Comparison of ENCODE assay signal across 9 cellular contexts in the genomic region with DNA sequence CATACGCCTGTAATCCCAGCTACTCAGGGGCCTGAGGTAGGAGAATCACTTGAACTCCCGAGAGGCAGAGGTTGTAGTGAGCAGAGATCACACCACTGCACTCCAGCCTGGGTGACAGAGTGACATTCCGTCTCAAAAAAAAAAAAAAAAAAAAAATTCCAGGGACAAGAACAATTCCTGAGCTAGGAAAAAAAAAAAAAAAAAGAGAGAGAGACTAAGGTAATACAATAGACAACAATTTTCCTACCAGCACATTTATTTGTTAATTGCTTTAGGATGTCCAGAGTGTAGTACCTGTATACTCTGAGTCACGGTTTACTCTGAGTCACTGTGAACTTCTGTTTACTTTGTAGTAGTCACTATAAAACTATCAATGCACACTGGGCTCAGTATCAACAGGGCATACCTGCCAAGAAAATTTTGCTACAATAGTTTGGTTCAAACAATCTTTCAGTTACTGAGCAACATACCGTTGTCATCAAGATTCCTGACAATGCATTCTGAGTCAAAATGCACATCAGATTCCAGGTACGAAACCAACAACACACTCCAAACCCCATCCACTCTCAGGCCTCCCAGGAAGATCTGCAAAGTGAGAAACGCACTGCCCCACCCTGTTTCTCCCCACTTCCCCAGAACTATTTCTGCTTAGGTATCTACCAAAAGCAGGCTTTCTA. TPM values are rescaled to one million over a fixed set of nuclear protein-coding genes. Genes with fewer than 3 reads are reported as not detected.
DNase-seq lines count a peak whose midpoint lies in the region; ATAC-seq and TF ChIP-seq lines count a peak whose summit lies in the region.
"Had no signal": no experiment of that assay in that cellular context is flagged by ENCODE, and none has a peak within 500 bp of the region (broad histone marks: within the 10 kb centered on the region; RNA-seq: fewer than 3 reads in every experiment).

No MANE protein-coding gene starts in this region.

- H3K27ac Mint-ChIP-seq in activated T-helper 17 cell treated with anti-CD3 and anti-CD28 coated beads, Interleukin-2, amount 50 U/mL, for 72 hours, result no peak overlapping the region
- no peak overlapping the region for H3K27ac Mint-ChIP-seq in stimulated activated memory B cell treated with anti-CD40 and anti-IgM and Interleukin-4, amounts not matched to agents 10 μg/mL and 1 μg/mL and 100 μg/mL, for 72 hours

- no peaks in the 10 kb centered on the region for H3K4me1 Mint-ChIP-seq in activated T-helper 17 cell treated with anti-CD3 and anti-CD28 coated beads, Interleukin-2, amount 50 U/mL, for 72 hours
- no peaks in the 10 kb centered on the region for H3K4me1 Mint-ChIP-seq in stimulated activated memory B cell treated with anti-CD40 and anti-IgM and Interleukin-4, amounts not matched to agents 10 μg/mL and 1 μg/mL and 100 μg/mL, for 72 hours
- H3K4me1 Mint-ChIP-seq: central memory CD8-positive, alpha-beta T cell had no signal

- TF ChIP-seq RAD21 in HCT116 (IDR thresholded peaks at IDR 0.05; ENCODE audit: low read depth), result no peak

- H4K20me1 ChIP-seq in HCT116 (ENCODE audit: insufficient read depth), result no peaks in the 10 kb centered on the region

- no peak overlapping the region for H3K4me3 Mint-ChIP-seq in activated T-helper 17 cell treated with anti-CD3 and anti-CD28 coated beads, Interleukin-2, amount 50 U/mL, for 72 hours
- H3K4me3 Mint-ChIP-seq in stimulated activated memory B cell treated with anti-CD40 and anti-IgM and Interleukin-4, amounts not matched to agents 10 μg/mL and 1 μg/mL and 100 μg/mL, for 72 hours, result no peak overlapping the region
- H3K4me3 Mint-ChIP-seq: central memory CD8-positive, alpha-beta T cell had no signal

- no peaks in the 10 kb centered on the region for H3K36me3 Mint-ChIP-seq in activated T-helper 17 cell treated with anti-CD3 and anti-CD28 coated beads, Interleukin-2, amount 50 U/mL, for 72 hours (ENCODE audit: low read depth)
- no peaks in the 10 kb centered on the region for H3K36me3 Mint-ChIP-seq in stimulated activated memory B cell treated with anti-CD40 and anti-IgM and Interleukin-4, amounts not matched to agents 10 μg/mL and 1 μg/mL and 100 μg/mL, for 72 hours

- no peaks in the 10 kb centered on the region for H3K9me2 ChIP-seq in HCT116 (ENCODE audit: insufficient read depth)

- no peak for TF ChIP-seq CTCF in HCT116 (IDR thresholded peaks at IDR 0.05 in 2 of 3, conservative IDR thresholded peaks at IDR 0.05 in 1 of 3; ENCODE audit: borderline replicate concordance in 1 of 3, insufficient read depth in 1 of 3, low read depth in 2 of 3, low read length in 2 of 3)

- H3K27ac ChIP-seq in HCT116 (ENCODE audit: low read depth, low read length), result peak overlapping the region; percentile 84

- H3K79me2 ChIP-seq in HCT116 (ENCODE audit: insufficient read depth, low read length), result peaks cover 96% of the 10 kb centered on the region

- no peak for TF ChIP-seq POLR2A in HCT116 (IDR thresholded peaks at IDR 0.05; ENCODE audit: borderline replicate concordance, extremely low read depth, insufficient read depth, insufficient read length)

- ATAC-seq in HCT116 (peak; percentile 88), GM21717 (IDR thresholded peaks at IDR 0.05; ENCODE audit: unreplicated experiment) (no peak)
- ATAC-seq in activated T-helper 17 cell treated with anti-CD3 and anti-CD28 coated beads, Interleukin-2, amount 50 U/mL, for 72 hours (replicated peaks), result peak; percentile 49
- ATAC-seq in stimulated activated memory B cell treated with anti-CD40 and anti-IgM and Interleukin-4, amounts not matched to agents 10 μg/mL and 1 μg/mL and 100 μg/mL, for 72 hours, result no peak

- H3K4me1 ChIP-seq in HCT116 (ENCODE audit: control insufficient read depth in 1 of 2, insufficient read depth in 2 of 2, low read length in 2 of 2), result peaks cover 73 to 92% of the 10 kb centered on the region in 2 experiments

- H3K27me3 Mint-ChIP-seq in activated T-helper 17 cell treated with anti-CD3 and anti-CD28 coated beads, Interleukin-2, amount 50 U/mL, for 72 hours, result peaks cover 20% of the 10 kb centered on the region
- peaks cover 37% of the 10 kb centered on the region for H3K27me3 Mint-ChIP-seq in stimulated activated memory B cell treated with anti-CD40 and anti-IgM and Interleukin-4, amounts not matched to agents 10 μg/mL and 1 μg/mL and 100 μg/mL, for 72 hours

- H3K27me3 ChIP-seq in HCT116 (ENCODE audit: insufficient read depth, low read length), result no peaks in the 10 kb centered on the region

- DNase-seq in ACHN, result peak; percentile 24
- DNase-seq in HCT116 (ENCODE audit: low read depth, low spot score), result peak; percentile 97
- peak; percentile 80 for DNase-seq in kidney glomerular epithelial cell (lab: John Stamatoyannopoulos, UW)
- DNase-seq in cerebellar nuclear complex (lab: John Stamatoyannopoulos, UW), result no peak
- no peak for DNase-seq in G401 (ENCODE audit: low spot score)

- no peak overlapping the region for H2AFZ ChIP-seq in HCT116 (ENCODE audit: low read depth, low read length, poor library complexity, severe bottlenecking)

- no peaks in the 10 kb centered on the region for H3K9me3 Mint-ChIP-seq in activated T-helper 17 cell treated with anti-CD3 and anti-CD28 coated beads, Interleukin-2, amount 50 U/mL, for 72 hours
- no peaks in the 10 kb centered on the region for H3K9me3 Mint-ChIP-seq in stimulated activated memory B cell treated with anti-CD40 and anti-IgM and Interleukin-4, amounts not matched to agents 10 μg/mL and 1 μg/mL and 100 μg/mL, for 72 hours
- H3K9me3 Mint-ChIP-seq: central memory CD8-positive, alpha-beta T cell had no signal

- no peaks in the 10 kb centered on the region for H3K9me3 ChIP-seq in HCT116 (ENCODE audit: control insufficient read depth in 1 of 2, insufficient read depth in 1 of 2, low read depth in 1 of 2, low read length in 2 of 2)

- intact Hi-C loops in HCT116 (cut with micrococcal nuclease), result no loop called here

- RAD21 ChIA-PET in HCT116 (lab: Charles Lee; ENCODE audit: low non-redundant PET in 1 of 2, low total read pairs in 2 of 2, uncharacterized antibody in 2 of 2, unreplicated experiment in 2 of 2), result no interaction called here

- H3K4me3 ChIP-seq in HCT116 (replicated peaks in 1 of 2; ENCODE audit: low read depth in 1 of 2, low read length in 2 of 2), result peak overlapping the region in 1 of 2 experiments; percentile 24; a peak in 3 of 4 replicates

- no TSS peak for BruUV-seq in HCT116 (replicated peaks; lab: Mats Ljungman, UMichigan)

- CTCF ChIA-PET in HCT116 (lab: Charles Lee), result interaction anchor here (0.9 to 1.1 kb wide), 2 partner anchors 28 to 446 kb away, joined by 3 to 4 read pairs (median 4); no protein-coding TSS in a partner anchor

- POLR2A ChIA-PET in HCT116 (lab: Charles Lee), result interaction anchor here (1.0 to 2.1 kb wide), 4 partner anchors 11 to 26 kb away, joined by 3 to 6 read pairs (median 5); no protein-coding TSS in a partner anchor

- H3K4me2 ChIP-seq in HCT116 (ENCODE audit: low read length), result peak overlapping the region; percentile 58

- H3K36me3 ChIP-seq in HCT116 (ENCODE audit: control insufficient read depth in 1 of 2, insufficient read depth in 2 of 2, low read length in 2 of 2), result no peaks in the 10 kb centered on the region

- H3K9ac ChIP-seq in HCT116 (ENCODE audit: low read length), result peak overlapping the region; percentile 48

- in situ Hi-C loops in ACHN (cut with HindIII; ENCODE audit: low pct_ligation_motif_present, low pct_unique_long_range_greater_than_20kb, low sequenced_read_pairs) (no loop called here), G401 (cut with HindIII; ENCODE audit: low sequenced_read_pairs) (no loop called here)

TF ChIP-seq in HCT116, 20 proteins besides CTCF, POLR2A, EP300 and RAD21 (continues in another document):
- TF ChIP-seq EZH2phosphoT487 (IDR thresholded peaks at IDR 0.05; ENCODE audit: borderline replicate concordance), result no peak
- TF ChIP-seq, protein P1, sequence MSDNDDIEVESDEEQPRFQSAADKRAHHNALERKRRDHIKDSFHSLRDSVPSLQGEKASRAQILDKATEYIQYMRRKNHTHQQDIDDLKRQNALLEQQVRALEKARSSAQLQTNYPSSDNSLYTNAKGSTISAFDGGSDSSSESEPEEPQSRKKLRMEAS (IDR thresholded peaks at IDR 0.05), result peak; percentile 70
- peak; percentile 93 for TF ChIP-seq SIN3A (IDR thresholded peaks at IDR 0.05; ENCODE audit: low read depth)
- peak; percentile 98 for TF ChIP-seq FOSL1 (IDR thresholded peaks at IDR 0.05; ENCODE audit: low read depth)
- peak; percentile 70 for TF ChIP-seq CEBPB (IDR thresholded peaks at IDR 0.05; ENCODE audit: low read depth)
- TF ChIP-seq CBX3 (IDR thresholded peaks at IDR 0.05; ENCODE audit: low read depth), result peak; percentile 45
- peak; percentile 99 for TF ChIP-seq JUND (IDR thresholded peaks at IDR 0.05)
- TF ChIP-seq POLR2AphosphoS5 (IDR thresholded peaks at IDR 0.05; ENCODE audit: low read depth, low read length), result peak; percentile 58
- no peak for TF ChIP-seq EZH2 (IDR thresholded peaks at IDR 0.05)
- TF ChIP-seq SP1 (IDR thresholded peaks at IDR 0.05; ENCODE audit: low read depth), result peak; percentile 94
- TF ChIP-seq REST (IDR thresholded peaks at IDR 0.05; ENCODE audit: low read depth), result no peak

RNA-seq across cellular contexts. Expression of gene IGF2BP2, which starts 28.3 kb away (rescaled TPM):
- total RNA-seq in HCT116 (2021; ENCODE audit: unreplicated experiment), result 135 TPM
- polyA plus RNA-seq in HCT116 (2012), result 75.1 and 88.7 TPM in 2 replicates
- total RNA-seq in activated T-helper 17 cell treated with anti-CD3 and anti-CD28 coated beads, Interleukin-2, amount 50 U/mL, for 72 hours, result under 1 TPM; 0.28 to 0.82 TPM
- total RNA-seq in G401 (2014; rRNA removed; shearing (Covaris generic)), result 40.1 and 42.2 TPM in 2 replicates

Comparison
In these comparisons a context has a peak if more than half of its experiments do, and no peak if none do; other contexts are left out.
1. DNase-seq: peak in ACHN (single experiment), HCT116 (single experiment) and kidney glomerular epithelial cell (single experiment); none in cerebellar nuclear complex (0 of 2) and G401 (single experiment).
2. ATAC-seq: peak in HCT116 (single experiment) and activated T-helper 17 cell treated with anti-CD3 and anti-CD28 coated beads, Interleukin-2, amount 50 U/mL, for 72 hours (single experiment); none in GM21717 (single experiment) and stimulated activated memory B cell treated with anti-CD40 and anti-IgM and Interleukin-4, amounts not matched to agents 10 μg/mL and 1 μg/mL and 100 μg/mL, for 72 hours (single experiment).
3. RNA of gene IGF2BP2, which starts 28.3 kb away (total RNA-seq): 135 TPM in HCT116 (single experiment) and 40.1 to 42.2 TPM in G401; 0.28 to 0.82 TPM in activated T-helper 17 cell treated with anti-CD3 and anti-CD28 coated beads, Interleukin-2, amount 50 U/mL, for 72 hours; every median in the first group is over 10 times any median in the second.